In genomic region chr14:101454229-101454628, GRCh38 we compare ENCODE assay signal across 26 cellular contexts.
DNase-seq lines count a peak whose midpoint lies in the region; ATAC-seq and TF ChIP-seq lines count a peak whose summit lies in the region.
"Had no signal": no experiment of that assay in that cellular context is flagged by ENCODE, and none has a peak within 500 bp of the region (broad histone marks: within the 10 kb centered on the region; RNA-seq: fewer than 3 reads in every experiment).

No MANE protein-coding gene starts in this region.

- TF ChIP-seq CTCF in neural crest cell (conservative IDR thresholded peaks at IDR 0.05) = no peak
- no peak for TF ChIP-seq CTCF in uterus (IDR thresholded peaks at IDR 0.05)

- no peak overlapping the region for H3K4me3 Mint-ChIP-seq in neural crest cell
- no peak overlapping the region for H3K4me3 Mint-ChIP-seq in effector memory CD8-positive, alpha-beta T cell
- H3K4me3 Mint-ChIP-seq: CD8-positive, alpha-beta memory T cell; GM23338 had no signal

- DNase-seq in NCI-H82 (lab: John Stamatoyannopoulos, UW) (peak; percentile 6), NCI-H82 treated with DMSO at 0.1 percent for 48 hours (lab: John Stamatoyannopoulos, UW; ENCODE audit: unreplicated experiment) (no peak), T1000 (lab: John Stamatoyannopoulos, UW) (peak; percentile 21), neural crest cell (ENCODE audit: low read depth, low spot score) (no peak), HK-2 (ENCODE audit: unreplicated experiment) (no peak), NCI-H146 (lab: John Stamatoyannopoulos, UW) (no peak), uterus (no peak)
- DNase-seq in effector memory CD8-positive, alpha-beta T cell = no peak
- DNase-seq: Calu3; CD8-positive, alpha-beta memory T cell; DMS153; KG1; NCI-H1092 treated with DMSO at 0.1 percent for 48 hours; NCI-H2029 treated with DMSO at 0.1 percent for 48 hours; NCI-H2171; NCI-H345; NCI-H524; NCI-H774; SHP77 treated with DMSO at 0.1 percent for 48 hours; SK-N-SH had no signal

- H3K36me3 ChIP-seq in uterus = no peaks in the 10 kb centered on the region
- H3K36me3 ChIP-seq: HAP-1 had no signal

- TF ChIP-seq POLR2A in uterus (IDR thresholded peaks at IDR 0.05) = no peak

- peaks cover 66% of the 10 kb centered on the region for H3K27me3 Mint-ChIP-seq in neural crest cell (ENCODE audit: low read depth)
- H3K27me3 Mint-ChIP-seq in effector memory CD8-positive, alpha-beta T cell = peaks cover 77 to 81% of the 10 kb centered on the region in 2 donors

- H3K27me3 ChIP-seq in uterus = peaks cover 5 to 17% of the 10 kb centered on the region in 2 donors

- intact Hi-C loops in uterus (cut with DNase I; ENCODE audit: low total_unique reads) = no loop called here

- no peak for ATAC-seq in effector memory CD8-positive, alpha-beta T cell (replicated peaks)
- ATAC-seq: GM23338 had no signal

- H3K36me3 Mint-ChIP-seq in neural crest cell (ENCODE audit: low read depth) = no peaks in the 10 kb centered on the region
- no peaks in the 10 kb centered on the region for H3K36me3 Mint-ChIP-seq in effector memory CD8-positive, alpha-beta T cell (ENCODE audit: insufficient read depth)
- H3K36me3 Mint-ChIP-seq: CD8-positive, alpha-beta memory T cell had no signal

- H3K9me3 Mint-ChIP-seq in neural crest cell = peaks cover 3% of the 10 kb centered on the region
- H3K9me3 Mint-ChIP-seq in effector memory CD8-positive, alpha-beta T cell = no peaks in the 10 kb centered on the region
- H3K9me3 Mint-ChIP-seq: CD8-positive, alpha-beta memory T cell; GM23338 had no signal

- peaks cover 20% of the 10 kb centered on the region for H3K4me1 Mint-ChIP-seq in neural crest cell
- H3K4me1 Mint-ChIP-seq in effector memory CD8-positive, alpha-beta T cell (ENCODE audit: low read depth in 2 of 2) = peaks cover 0 to 5% of the 10 kb centered on the region in 2 donors

- H3K4me1 ChIP-seq in uterus = peaks cover 0 to 10% of the 10 kb centered on the region in 2 donors
- H3K4me1 ChIP-seq: HAP-1 had no signal

- H3K27ac ChIP-seq in uterus = no peak overlapping the region
- H3K27ac ChIP-seq: 22Rv1, C4-2B, HL-60, RWPE1 had no signal

- H3K9me3 ChIP-seq in uterus = no peaks in the 10 kb centered on the region
- H3K9me3 ChIP-seq: HAP-1, SK-N-SH had no signal

- H3K27ac Mint-ChIP-seq in neural crest cell (ENCODE audit: unreplicated experiment) = peak overlapping the region; percentile 43
- no peak overlapping the region for H3K27ac Mint-ChIP-seq in effector memory CD8-positive, alpha-beta T cell
- H3K27ac Mint-ChIP-seq: CD8-positive, alpha-beta memory T cell; GM23338 had no signal

- H3K4me3 ChIP-seq in uterus = no peak overlapping the region
- H3K4me3 ChIP-seq: GM23338, HAP-1 had no signal

Comparison
In these comparisons a context has a peak if more than half of its experiments do, and no peak if none do; other contexts are left out.
1. DNase-seq: peak in NCI-H82 (single experiment) and T1000 (single experiment); none in NCI-H82 treated with DMSO at 0.1 percent for 48 hours (single experiment), neural crest cell (single experiment), HK-2 (single experiment), NCI-H146 (single experiment), effector memory CD8-positive, alpha-beta T cell (0 of 3) and uterus (0 of 2).